21 cellular contexts compared by ENCODE assay signal in genomic region chr11:58316142-58316541, GRCh38. TPM values are rescaled to one million over a fixed set of nuclear protein-coding genes. Genes with fewer than 3 reads are reported as not detected.
DNase-seq lines count a peak whose midpoint lies in the region; ATAC-seq lines count a peak whose summit lies in the region.
"Had no signal": no experiment of that assay in that cellular context is flagged by ENCODE, and none has a peak within 500 bp of the region (broad histone marks: within the 10 kb centered on the region; RNA-seq: fewer than 3 reads in every experiment).

No MANE protein-coding gene starts in this region.

- peak; percentile 79 for DNase-seq in GM23248
- peak; percentile 49 for DNase-seq in RKO (ENCODE audit: low spot score)
- DNase-seq in epithelial cell of prostate (ENCODE audit: low read depth, low spot score) = peak; percentile 39
- peak; percentile 5 for DNase-seq in pulmonary artery endothelial cell (ENCODE audit: low read depth, low spot score)
- no peak for DNase-seq in NCI-H187 treated with DMSO at 0.1 percent for 48 hours (lab: John Stamatoyannopoulos, UW)
- DNase-seq in NCI-H82 treated with DMSO at 0.1 percent for 48 hours (lab: John Stamatoyannopoulos, UW; ENCODE audit: unreplicated experiment) = no peak
- DNase-seq: activated CD4-positive, alpha-beta T cell treated with anti-CD3 and anti-CD28 coated beads for 1 hour; DMS 273 treated with DMSO at 0.1 percent for 48 hours; KG1; left ventricle myocardium inferior; naive B cell; NCI-H1417; stimulated activated CD4-positive, alpha-beta T cell treated with anti-CD3 and anti-CD28 coated beads, Interleukin-12 subunit alpha, Interleukin-12 subunit beta, amount 100 ng/mL, for 4 hours; transverse colon had no signal

- peak overlapping the region; percentile 39 for H3K27ac ChIP-seq in GM23248
- H3K27ac ChIP-seq in epithelial cell of prostate = peak overlapping the region; percentile 15
- H3K27ac ChIP-seq: BLaER1, left ventricle myocardium inferior, SJSA1, transverse colon had no signal

- no peak overlapping the region for H3K4me3 ChIP-seq in GM23248
- H3K4me3 ChIP-seq: BLaER1, left ventricle myocardium inferior, SJSA1, transverse colon had no signal

- ATAC-seq in HG03469 (IDR thresholded peaks at IDR 0.05; ENCODE audit: unreplicated experiment) (no peak), HG03565 (IDR thresholded peaks at IDR 0.05; ENCODE audit: unreplicated experiment) (no peak)
- ATAC-seq: stimulated activated memory B cell treated with anti-CD40 and anti-IgM and Interleukin-4, amounts not matched to agents 10 μg/mL and 1 μg/mL and 100 μg/mL, for 72 hours had no signal

- no peaks in the 10 kb centered on the region for H3K79me2 ChIP-seq in GM23248 (ENCODE audit: insufficient read depth)

- no peaks in the 10 kb centered on the region for H3K36me3 ChIP-seq in GM23248 (ENCODE audit: low read depth)
- H3K36me3 ChIP-seq: BLaER1, left ventricle myocardium inferior, SJSA1, transverse colon had no signal

- no peaks in the 10 kb centered on the region for H3K9me3 ChIP-seq in GM23248 (ENCODE audit: low read depth)
- H3K9me3 ChIP-seq: left ventricle myocardium inferior, SJSA1, transverse colon had no signal

- peaks cover 40% of the 10 kb centered on the region for H3K4me1 ChIP-seq in GM23248 (ENCODE audit: insufficient read depth)
- H3K4me1 ChIP-seq: BLaER1, left ventricle myocardium inferior, SJSA1, transverse colon had no signal

- 0 out of 2 replicates have a peak overlapping the region, but pooled peaks have one; percentile 17 for H2AFZ ChIP-seq in GM23248

- H3K9ac ChIP-seq in GM23248 = no peak overlapping the region
- H3K9ac ChIP-seq: BLaER1 had no signal

- H3K9me2 ChIP-seq in GM23248 (ENCODE audit: insufficient read depth) = no peaks in the 10 kb centered on the region

- H3F3A ChIP-seq in GM23248 (ENCODE audit: insufficient read depth) = peaks cover 42% of the 10 kb centered on the region

- no peaks in the 10 kb centered on the region for H3K27me3 ChIP-seq in GM23248 (replicated peaks; ENCODE audit: insufficient read depth)
- H3K27me3 ChIP-seq: BLaER1, SJSA1, transverse colon had no signal

- H3K4me2 ChIP-seq in GM23248 (ENCODE audit: unreplicated experiment) = peak overlapping the region; percentile 38
- H3K4me2 ChIP-seq: BLaER1 had no signal

- WGBS in GM23248 (ENCODE audit: low coverage in 1 of 2, low lambda C conversion rate in 2 of 2, missing lambda C conversion rate in 2 of 2), 2 experiments = 12 to 15% methylated on average over 2 of the region's 2 CpGs

- no peaks in the 10 kb centered on the region for H4K20me1 ChIP-seq in GM23248 (ENCODE audit: insufficient read depth)
- H4K20me1 ChIP-seq: BLaER1 had no signal

- in situ Hi-C loops in GM23248 (cut with MboI) = no loop called here

RNA-seq across cellular contexts. Expression of gene OR5B17, which starts 42.7 kb away (rescaled TPM):
- total RNA-seq in GM23248 (2014; rRNA removed; shearing (Covaris generic)) = not detected in 2 replicates
- not detected in 2 replicates for polyA plus RNA-seq in GM23248 (2016; fragmentation: Nextera tagmentation; extraction: Ambion mirVana)
- not detected in 2 replicates for total RNA-seq in pulmonary artery endothelial cell
- total RNA-seq: dermis microvascular lymphatic vessel endothelial cell, left ventricle myocardium inferior, progenitor cell of endocrine pancreas, SJSA1, transverse colon had no signal

RNA-seq across cellular contexts. Expression of gene OR10W1, which starts 48.1 kb away (rescaled TPM):
- not detected in 2 replicates for total RNA-seq in GM23248 (2014; rRNA removed; shearing (Covaris generic))
- not detected in 2 replicates for polyA plus RNA-seq in GM23248 (2016; fragmentation: Nextera tagmentation; extraction: Ambion mirVana)
- not detected in 2 replicates for total RNA-seq in pulmonary artery endothelial cell
- total RNA-seq: dermis microvascular lymphatic vessel endothelial cell, left ventricle myocardium inferior, progenitor cell of endocrine pancreas, SJSA1, transverse colon had no signal

Comparison
In these comparisons a context has a peak if more than half of its experiments do, and no peak if none do; other contexts are left out.
1. DNase-seq: peak in GM23248 (single experiment), RKO (single experiment), epithelial cell of prostate (single experiment) and pulmonary artery endothelial cell (single experiment); none in NCI-H187 treated with DMSO at 0.1 percent for 48 hours (single experiment) and NCI-H82 treated with DMSO at 0.1 percent for 48 hours (single experiment).